15 cellular contexts compared by ENCODE assay signal in the genomic region with DNA sequence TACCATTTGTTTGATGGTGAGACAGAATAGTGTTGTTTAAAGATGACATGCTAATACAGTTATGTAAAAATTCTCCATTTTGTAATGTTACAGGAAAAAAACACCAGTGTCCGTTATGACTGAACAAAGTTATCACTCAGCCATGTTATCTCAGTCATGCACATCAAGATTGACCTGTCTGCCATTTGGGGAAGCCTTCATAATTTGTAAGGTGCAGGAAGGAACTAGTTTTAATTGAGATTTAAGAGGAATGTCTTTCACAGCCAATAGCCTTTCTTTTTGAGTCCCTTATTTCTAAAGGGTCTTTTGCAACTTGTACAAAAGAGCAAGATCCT.
DNase-seq lines count a peak whose midpoint lies in the region; ATAC-seq and TF ChIP-seq lines count a peak whose summit lies in the region.
"Had no signal": no experiment of that assay in that cellular context is flagged by ENCODE, and none has a peak within 500 bp of the region (broad histone marks: within the 10 kb centered on the region; RNA-seq: fewer than 3 reads in every experiment).

No MANE protein-coding gene starts in this region.

- no peaks in the 10 kb centered on the region for H3K27me3 Mint-ChIP-seq in activated naive CD4-positive, alpha-beta T cell treated with anti-CD3 and anti-CD28 coated beads, Interleukin-2, amount 50 U/mL, for 24 hours
- H3K27me3 Mint-ChIP-seq in WTC11 (ENCODE audit: low read depth) (no peaks in the 10 kb centered on the region), naive B cell (no peaks in the 10 kb centered on the region), type B pancreatic cell (no peaks in the 10 kb centered on the region)

- H3K4me1 Mint-ChIP-seq in activated naive CD4-positive, alpha-beta T cell treated with anti-CD3 and anti-CD28 coated beads, Interleukin-2, amount 50 U/mL, for 24 hours, result peaks cover 73% of the 10 kb centered on the region
- H3K4me1 Mint-ChIP-seq in WTC11 (peaks cover 97% of the 10 kb centered on the region), naive B cell (peaks cover 62 to 86% (median 73%) of the 10 kb centered on the region in 3 donors), type B pancreatic cell (ENCODE audit: unreplicated experiment) (peaks cover 77% of the 10 kb centered on the region)

- H3K4me3 Mint-ChIP-seq in activated naive CD4-positive, alpha-beta T cell treated with anti-CD3 and anti-CD28 coated beads, Interleukin-2, amount 50 U/mL, for 24 hours, result no peak overlapping the region
- H3K4me3 Mint-ChIP-seq in WTC11 (no peak overlapping the region), naive B cell (peak overlapping the region in 5 of 8 donors; percentile 14 to 72 (median 54)), type B pancreatic cell (peak overlapping the region; percentile 32)
- H3K4me3 Mint-ChIP-seq: endodermal cell had no signal

- DNase-seq in activated naive CD4-positive, alpha-beta T cell treated with anti-CD3 and anti-CD28 coated beads, Interleukin-2, amount 50 U/mL, for 16 hours, result no peak
- DNase-seq in WTC11 (ENCODE audit: low spot score) (no peak), naive B cell (no peak), type B pancreatic cell (ENCODE audit: extremely low spot score, unreplicated experiment) (no peak), RKO (ENCODE audit: low spot score) (no peak), globus pallidus (ENCODE audit: low spot score) (no peak)
- DNase-seq: activated T-cell treated with anti-CD3 and anti-CD28 coated beads for 4 hours; DMS153; endodermal cell; NCI-H1092 treated with DMSO at 0.1 percent for 48 hours; NCI-H345; SHP77 treated with DMSO at 0.1 percent for 48 hours; stimulated activated CD4-positive, alpha-beta T cell treated with anti-CD3 and anti-CD28 coated beads, Interleukin-4, amount 100 ng/mL, for 4 hours had no signal

- CTCF ChIA-PET in WTC11 (lab: Charles Lee), result interaction anchor here (0.6 to 2.3 kb wide), 7 partner anchors 112 to 592 kb away, joined by 3 to 14 read pairs (median 5); no protein-coding TSS in a partner anchor

- ATAC-seq in WTC11 (no peak), naive B cell (ENCODE audit: low read depth in 2 of 2) (no peak), GM21529 (IDR thresholded peaks at IDR 0.05; ENCODE audit: unreplicated experiment) (no peak)

- no peaks in the 10 kb centered on the region for H3K36me3 Mint-ChIP-seq in activated naive CD4-positive, alpha-beta T cell treated with anti-CD3 and anti-CD28 coated beads, Interleukin-2, amount 50 U/mL, for 24 hours
- H3K36me3 Mint-ChIP-seq in WTC11 (no peaks in the 10 kb centered on the region), naive B cell (peaks cover 0 to 4% of the 10 kb centered on the region in 2 donors), type B pancreatic cell (peaks cover 3% of the 10 kb centered on the region)

- TF ChIP-seq CTCF in WTC11 (IDR thresholded peaks at IDR 0.05), result no peak
- no peak for TF ChIP-seq CTCF in type B pancreatic cell (conservative IDR thresholded peaks at IDR 0.05)

- peak overlapping the region; percentile 80 for H3K27ac Mint-ChIP-seq in activated naive CD4-positive, alpha-beta T cell treated with anti-CD3 and anti-CD28 coated beads, Interleukin-2, amount 50 U/mL, for 24 hours
- H3K27ac Mint-ChIP-seq in WTC11, result peak overlapping the region; percentile 88
- peak overlapping the region; percentile 42 to 98 (median 86) for H3K27ac Mint-ChIP-seq in naive B cell
- peak overlapping the region; percentile 87 for H3K27ac Mint-ChIP-seq in type B pancreatic cell
- H3K27ac Mint-ChIP-seq: endodermal cell had no signal

- H3K9me3 Mint-ChIP-seq in activated naive CD4-positive, alpha-beta T cell treated with anti-CD3 and anti-CD28 coated beads, Interleukin-2, amount 50 U/mL, for 24 hours, result no peaks in the 10 kb centered on the region
- H3K9me3 Mint-ChIP-seq in WTC11, result no peaks in the 10 kb centered on the region
- no peaks in the 10 kb centered on the region for H3K9me3 Mint-ChIP-seq in naive B cell
- H3K9me3 Mint-ChIP-seq in type B pancreatic cell, result peaks cover 3% of the 10 kb centered on the region
- H3K9me3 Mint-ChIP-seq: endodermal cell had no signal

- POLR2A ChIA-PET in WTC11 (lab: Charles Lee), result interaction anchor here (0.6 to 1.2 kb wide), 2 partner anchors 108 to 154 kb away, joined by 3 read pairs; no protein-coding TSS in a partner anchor

TF ChIP-seq in WTC11, 78 proteins besides CTCF, POLR2A, EP300 and RAD21:
- TF ChIP-seq, protein P1, sequence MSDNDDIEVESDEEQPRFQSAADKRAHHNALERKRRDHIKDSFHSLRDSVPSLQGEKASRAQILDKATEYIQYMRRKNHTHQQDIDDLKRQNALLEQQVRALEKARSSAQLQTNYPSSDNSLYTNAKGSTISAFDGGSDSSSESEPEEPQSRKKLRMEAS (CRISPR knock-in tag; IDR thresholded peaks at IDR 0.05), result no peak
- TF ChIP-seq, protein P2, sequence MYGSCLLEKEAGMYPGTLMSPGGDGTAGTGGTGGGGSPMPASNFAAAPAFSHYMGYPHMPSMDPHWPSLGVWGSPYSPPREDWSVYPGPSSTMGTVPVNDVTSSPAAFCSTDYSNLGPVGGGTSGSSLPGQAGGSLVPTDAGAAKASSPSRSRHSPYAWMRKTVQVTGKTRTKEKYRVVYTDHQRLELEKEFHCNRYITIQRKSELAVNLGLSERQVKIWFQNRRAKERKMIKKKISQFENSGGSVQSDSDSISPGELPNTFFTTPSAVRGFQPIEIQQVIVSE (CRISPR knock-in tag; IDR thresholded peaks at IDR 0.05; ENCODE audit: borderline replicate concordance), result no peak
- TF ChIP-seq JUN (CRISPR knock-in tag; IDR thresholded peaks at IDR 0.05) (no peak), SMAD3 (CRISPR knock-in tag; IDR thresholded peaks at IDR 0.05; ENCODE audit: borderline replicate concordance) (no peak)
- TF ChIP-seq, protein P3, sequence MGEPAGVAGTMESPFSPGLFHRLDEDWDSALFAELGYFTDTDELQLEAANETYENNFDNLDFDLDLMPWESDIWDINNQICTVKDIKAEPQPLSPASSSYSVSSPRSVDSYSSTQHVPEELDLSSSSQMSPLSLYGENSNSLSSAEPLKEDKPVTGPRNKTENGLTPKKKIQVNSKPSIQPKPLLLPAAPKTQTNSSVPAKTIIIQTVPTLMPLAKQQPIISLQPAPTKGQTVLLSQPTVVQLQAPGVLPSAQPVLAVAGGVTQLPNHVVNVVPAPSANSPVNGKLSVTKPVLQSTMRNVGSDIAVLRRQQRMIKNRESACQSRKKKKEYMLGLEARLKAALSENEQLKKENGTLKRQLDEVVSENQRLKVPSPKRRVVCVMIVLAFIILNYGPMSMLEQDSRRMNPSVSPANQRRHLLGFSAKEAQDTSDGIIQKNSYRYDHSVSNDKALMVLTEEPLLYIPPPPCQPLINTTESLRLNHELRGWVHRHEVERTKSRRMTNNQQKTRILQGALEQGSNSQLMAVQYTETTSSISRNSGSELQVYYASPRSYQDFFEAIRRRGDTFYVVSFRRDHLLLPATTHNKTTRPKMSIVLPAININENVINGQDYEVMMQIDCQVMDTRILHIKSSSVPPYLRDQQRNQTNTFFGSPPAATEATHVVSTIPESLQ (CRISPR knock-in tag; IDR thresholded peaks at IDR 0.05), result no peak
- TF ChIP-seq, protein P4, sequence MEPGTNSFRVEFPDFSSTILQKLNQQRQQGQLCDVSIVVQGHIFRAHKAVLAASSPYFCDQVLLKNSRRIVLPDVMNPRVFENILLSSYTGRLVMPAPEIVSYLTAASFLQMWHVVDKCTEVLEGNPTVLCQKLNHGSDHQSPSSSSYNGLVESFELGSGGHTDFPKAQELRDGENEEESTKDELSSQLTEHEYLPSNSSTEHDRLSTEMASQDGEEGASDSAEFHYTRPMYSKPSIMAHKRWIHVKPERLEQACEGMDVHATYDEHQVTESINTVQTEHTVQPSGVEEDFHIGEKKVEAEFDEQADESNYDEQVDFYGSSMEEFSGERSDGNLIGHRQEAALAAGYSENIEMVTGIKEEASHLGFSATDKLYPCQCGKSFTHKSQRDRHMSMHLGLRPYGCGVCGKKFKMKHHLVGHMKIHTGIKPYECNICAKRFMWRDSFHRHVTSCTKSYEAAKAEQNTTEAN (CRISPR knock-in tag; IDR thresholded peaks at IDR 0.05), result no peak

Comparison
In these comparisons a context has a peak if more than half of its experiments do, and no peak if none do; other contexts are left out.
1. H3K4me3 Mint-ChIP-seq: peak in naive B cell (5 of 8) and type B pancreatic cell (single experiment); none in activated naive CD4-positive, alpha-beta T cell treated with anti-CD3 and anti-CD28 coated beads, Interleukin-2, amount 50 U/mL, for 24 hours (single experiment) and WTC11 (single experiment).
2. Peak in every context shown above with its lines, with median percentiles within 50 percentile points of each other: H3K27ac Mint-ChIP-seq.